ENCODE assay signal across 1 cellular context in genomic region chr2:27509326-27509725, GRCh38.
TF ChIP-seq lines count a peak whose summit lies in the region.

No MANE protein-coding gene starts in this region.

TF ChIP-seq in HEK293, 187 proteins besides CTCF, POLR2A, EP300 and RAD21 (continued from another document):
- TF ChIP-seq, protein P1, sequence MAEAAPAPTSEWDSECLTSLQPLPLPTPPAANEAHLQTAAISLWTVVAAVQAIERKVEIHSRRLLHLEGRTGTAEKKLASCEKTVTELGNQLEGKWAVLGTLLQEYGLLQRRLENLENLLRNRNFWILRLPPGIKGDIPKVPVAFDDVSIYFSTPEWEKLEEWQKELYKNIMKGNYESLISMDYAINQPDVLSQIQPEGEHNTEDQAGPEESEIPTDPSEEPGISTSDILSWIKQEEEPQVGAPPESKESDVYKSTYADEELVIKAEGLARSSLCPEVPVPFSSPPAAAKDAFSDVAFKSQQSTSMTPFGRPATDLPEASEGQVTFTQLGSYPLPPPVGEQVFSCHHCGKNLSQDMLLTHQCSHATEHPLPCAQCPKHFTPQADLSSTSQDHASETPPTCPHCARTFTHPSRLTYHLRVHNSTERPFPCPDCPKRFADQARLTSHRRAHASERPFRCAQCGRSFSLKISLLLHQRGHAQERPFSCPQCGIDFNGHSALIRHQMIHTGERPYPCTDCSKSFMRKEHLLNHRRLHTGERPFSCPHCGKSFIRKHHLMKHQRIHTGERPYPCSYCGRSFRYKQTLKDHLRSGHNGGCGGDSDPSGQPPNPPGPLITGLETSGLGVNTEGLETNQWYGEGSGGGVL (tag by site-specific recombination; IDR thresholded peaks at IDR 0.05): no peak
- no peak for TF ChIP-seq ZNF19 (tag by site-specific recombination; IDR thresholded peaks at IDR 0.05; ENCODE audit: low read depth)
